ENCODE assay signal across 2 cellular contexts in the genomic region with DNA sequence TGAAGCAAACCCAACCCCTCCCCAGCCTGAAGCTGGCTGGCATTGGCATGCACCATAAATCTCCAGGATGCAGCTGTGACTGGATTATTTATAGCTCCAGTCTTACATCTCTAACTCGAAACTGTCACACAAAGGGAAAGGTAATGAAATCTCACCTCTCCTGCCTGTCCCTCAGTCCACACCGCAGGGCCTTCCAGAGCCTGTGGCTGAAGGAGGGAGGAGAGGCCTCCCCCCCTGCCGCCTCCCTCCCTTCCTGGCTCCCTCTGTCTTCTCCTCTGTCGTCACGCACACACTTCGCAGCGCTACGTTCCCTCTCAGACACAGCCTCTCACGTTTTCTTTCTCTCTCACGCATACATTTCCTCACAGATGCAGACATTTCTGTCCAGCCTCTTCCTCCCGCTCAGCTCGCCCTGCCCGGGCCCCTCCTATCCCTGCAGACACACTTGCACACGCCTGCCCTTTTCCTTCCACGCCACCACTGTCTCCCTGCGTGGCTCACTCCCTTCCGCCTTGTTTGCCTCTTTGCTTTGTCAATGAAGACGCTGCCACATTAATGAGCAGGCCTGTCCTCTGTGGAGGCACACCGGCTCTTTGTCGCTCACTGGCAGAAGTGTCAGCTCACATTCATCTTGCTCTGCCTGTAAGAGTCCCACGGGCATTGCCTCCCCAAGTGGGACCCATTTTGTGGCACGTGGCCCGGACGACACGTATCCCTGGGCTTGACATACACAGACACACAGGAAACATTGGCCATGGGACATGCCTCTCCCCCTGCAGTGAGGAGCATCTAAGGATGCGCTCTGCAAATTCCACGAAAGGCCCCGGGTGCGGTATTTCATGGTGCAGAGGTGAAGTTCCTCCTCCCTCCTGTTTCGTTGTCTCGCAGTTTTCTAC.
TF ChIP-seq lines count a peak whose summit lies in the region.

No MANE protein-coding gene starts in this region.

TF ChIP-seq in GM12891, 5 proteins besides CTCF, POLR2A, EP300 and RAD21 (continued from another document):
- TF ChIP-seq PAX5 (IDR thresholded peaks at IDR 0.05; ENCODE audit: insufficient read depth, low read length, severe bottlenecking) = no peak

TF ChIP-seq in SK-N-SH, 30 proteins besides CTCF, POLR2A, EP300 and RAD21:
- TF ChIP-seq, protein P1, sequence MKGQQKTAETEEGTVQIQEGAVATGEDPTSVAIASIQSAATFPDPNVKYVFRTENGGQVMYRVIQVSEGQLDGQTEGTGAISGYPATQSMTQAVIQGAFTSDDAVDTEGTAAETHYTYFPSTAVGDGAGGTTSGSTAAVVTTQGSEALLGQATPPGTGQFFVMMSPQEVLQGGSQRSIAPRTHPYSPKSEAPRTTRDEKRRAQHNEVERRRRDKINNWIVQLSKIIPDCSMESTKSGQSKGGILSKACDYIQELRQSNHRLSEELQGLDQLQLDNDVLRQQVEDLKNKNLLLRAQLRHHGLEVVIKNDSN (IDR thresholded peaks at IDR 0.05; ENCODE audit: borderline replicate concordance, low read depth) = no peak
- TF ChIP-seq, protein P2, sequence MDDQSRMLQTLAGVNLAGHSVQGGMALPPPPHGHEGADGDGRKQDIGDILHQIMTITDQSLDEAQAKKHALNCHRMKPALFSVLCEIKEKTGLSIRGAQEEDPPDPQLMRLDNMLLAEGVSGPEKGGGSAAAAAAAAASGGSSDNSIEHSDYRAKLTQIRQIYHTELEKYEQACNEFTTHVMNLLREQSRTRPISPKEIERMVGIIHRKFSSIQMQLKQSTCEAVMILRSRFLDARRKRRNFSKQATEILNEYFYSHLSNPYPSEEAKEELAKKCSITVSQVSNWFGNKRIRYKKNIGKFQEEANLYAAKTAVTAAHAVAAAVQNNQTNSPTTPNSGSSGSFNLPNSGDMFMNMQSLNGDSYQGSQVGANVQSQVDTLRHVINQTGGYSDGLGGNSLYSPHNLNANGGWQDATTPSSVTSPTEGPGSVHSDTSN (IDR thresholded peaks at IDR 0.05) = peak; percentile 52
- no peak for TF ChIP-seq NFIC (IDR thresholded peaks at IDR 0.05; ENCODE audit: borderline replicate concordance)
